Comparison of ENCODE assay signal across 14 cellular contexts in genomic region chr14:31418440-31418839, GRCh38. TPM values are rescaled to one million over a fixed set of nuclear protein-coding genes. Genes with fewer than 3 reads are reported as not detected.
A peak's percentile ranks its signal among the peaks of the same experiment; 100 is the strongest.
DNase-seq lines count a peak whose midpoint lies in the region; ATAC-seq and TF ChIP-seq lines count a peak whose summit lies in the region.
"Had no signal": no experiment of that assay in that cellular context is flagged by ENCODE, and none has a peak within 500 bp of the region (broad histone marks: within the 10 kb centered on the region; RNA-seq: fewer than 3 reads in every experiment).

No MANE protein-coding gene starts in this region.

- CTCF ChIA-PET in PC-9 (lab: Charles Lee): interaction anchor here (0.6 kb wide), 1 partner anchor 31 kb away, joined by 3 read pairs; no protein-coding TSS in a partner anchor

- H3K4me1 Mint-ChIP-seq in type B pancreatic cell (ENCODE audit: unreplicated experiment): peaks cover 6% of the 10 kb centered on the region

- H3F3A ChIP-seq in PC-9 (ENCODE audit: insufficient read depth, low read depth): peaks cover 19% of the 10 kb centered on the region; the same call in 1 of the 2 replicates

- TF ChIP-seq CTCF in cardiac muscle cell (IDR thresholded peaks at IDR 0.05; ENCODE audit: low read depth, low read length) (no peak), PC-9 (conservative IDR thresholded peaks at IDR 0.05) (no peak), left lung (IDR thresholded peaks at IDR 0.05) (no peak), type B pancreatic cell (conservative IDR thresholded peaks at IDR 0.05) (no peak), spleen (IDR thresholded peaks at IDR 0.05 in 8 of 11, conservative IDR thresholded peaks at IDR 0.05 in 3 of 11) (no peak), esophagus squamous epithelium (IDR thresholded peaks at IDR 0.05) (no peak)

- no peaks in the 10 kb centered on the region for H3K27me3 Mint-ChIP-seq in type B pancreatic cell
- H3K27me3 Mint-ChIP-seq: IgD-negative memory B cell had no signal

- H3K4me1 ChIP-seq in cardiac muscle cell (ENCODE audit: low read depth) (peaks cover 12% of the 10 kb centered on the region), PC-9 (replicated peaks; ENCODE audit: insufficient read depth) (peaks cover 14% of the 10 kb centered on the region), left lung (peaks cover 15 to 37% of the 10 kb centered on the region in 2 donors), spleen (peaks cover 5 to 63% (median 34%) of the 10 kb centered on the region in 6 donors), esophagus squamous epithelium (peaks cover 0 to 54% (median 16%) of the 10 kb centered on the region in 3 donors)

- no peaks in the 10 kb centered on the region for H4K20me1 ChIP-seq in PC-9 (ENCODE audit: insufficient read depth)

- H3K36me3 ChIP-seq in cardiac muscle cell: no peaks in the 10 kb centered on the region
- no peaks in the 10 kb centered on the region for H3K36me3 ChIP-seq in PC-9 (ENCODE audit: low read depth)
- no peaks in the 10 kb centered on the region for H3K36me3 ChIP-seq in left lung
- no peaks in the 10 kb centered on the region for H3K36me3 ChIP-seq in spleen
- no peaks in the 10 kb centered on the region for H3K36me3 ChIP-seq in esophagus squamous epithelium
- H3K36me3 ChIP-seq: brain microvascular endothelial cell, upper lobe of left lung had no signal

- no TSS peak for BruUV-seq in PC-9 (replicated peaks; lab: Mats Ljungman, UMichigan)

- H2AFZ ChIP-seq in PC-9: no peak overlapping the region

- POLR2A ChIA-PET in PC-9 (lab: Charles Lee; ENCODE audit: unreplicated experiment): no interaction called here

- no peak for TF ChIP-seq POLR2A in GM18505 (IDR thresholded peaks at IDR 0.05; ENCODE audit: borderline replicate concordance, extremely low read depth, insufficient read depth, insufficient read length)
- no peak for TF ChIP-seq POLR2A in spleen (IDR thresholded peaks at IDR 0.05)
- no peak for TF ChIP-seq POLR2A in esophagus squamous epithelium (IDR thresholded peaks at IDR 0.05)

- H3K27ac ChIP-seq in cardiac muscle cell (peak overlapping the region; percentile 89), PC-9 (0 out of 2 replicates have a peak overlapping the region, but pooled peaks have one; percentile 9), left lung (peak overlapping the region; percentile 23 to 89), spleen (peak overlapping the region in 4 of 8 donors; percentile 7 to 88 (median 28)), esophagus squamous epithelium (no peak overlapping the region)
- H3K27ac ChIP-seq: brain microvascular endothelial cell had no signal

- no peaks in the 10 kb centered on the region for H3K9me3 Mint-ChIP-seq in type B pancreatic cell
- H3K9me3 Mint-ChIP-seq: IgD-negative memory B cell had no signal

- WGBS in spleen, 5 donors: 56 to 70% (median 60%) methylated on average over 1 of the region's 1 CpG
- 26 to 58% methylated on average over 1 of the region's 1 CpG for whole genome bisulfite sequencing in esophagus squamous epithelium, 2 donors

- no peaks in the 10 kb centered on the region for H3K9me2 ChIP-seq in PC-9 (ENCODE audit: insufficient read depth)

- intact Hi-C loops in cardiac septum (cut with DNase I) (no loop called here), PC-9 (cut with micrococcal nuclease; ENCODE audit: unreplicated experiment) (no loop called here), left lung (cut with DNase I) (no loop called here), spleen (cut with DNase I; ENCODE audit: low total_unique reads) (no loop called here), esophagus squamous epithelium (cut with DNase I) (no loop called here)

- no peak for DNase-seq in cardiac muscle cell (ENCODE audit: low read depth in 1 of 2, low spot score in 1 of 2)
- no peak for DNase-seq in cardiac septum (ENCODE audit: low spot score)
- no peak for DNase-seq in PC-9
- no peak for DNase-seq in left lung
- no peak for DNase-seq in type B pancreatic cell (ENCODE audit: extremely low spot score, unreplicated experiment)
- DNase-seq in spleen: no peak
- no peak for DNase-seq in esophagus squamous epithelium (lab: John Stamatoyannopoulos, UW)
- DNase-seq: brain microvascular endothelial cell; DMS153; NCI-H2081; stimulated activated CD4-positive, alpha-beta T cell treated with anti-CD3 and anti-CD28 coated beads, Interleukin-15, amount 100 ng/mL, for 24 hours; upper lobe of left lung had no signal

- no peak overlapping the region for H3K27ac Mint-ChIP-seq in type B pancreatic cell
- H3K27ac Mint-ChIP-seq: IgD-negative memory B cell had no signal

- H3K79me2 ChIP-seq in PC-9 (ENCODE audit: low read depth): peaks cover 25% of the 10 kb centered on the region

- H3K9me3 ChIP-seq in cardiac muscle cell (ENCODE audit: low read depth) (no peaks in the 10 kb centered on the region), PC-9 (ENCODE audit: insufficient read depth, low read depth) (no peaks in the 10 kb centered on the region), left lung (no peaks in the 10 kb centered on the region), spleen (no peaks in the 10 kb centered on the region), esophagus squamous epithelium (no peaks in the 10 kb centered on the region)
- H3K9me3 ChIP-seq: upper lobe of left lung had no signal

- peak overlapping the region; percentile 58 for H3K4me3 Mint-ChIP-seq in type B pancreatic cell

- H3K36me3 Mint-ChIP-seq in type B pancreatic cell: no peaks in the 10 kb centered on the region

- ATAC-seq in left lung (no peak), GM18505 (IDR thresholded peaks at IDR 0.05; ENCODE audit: unreplicated experiment) (no peak)

- H3K27me3 ChIP-seq in cardiac muscle cell (no peaks in the 10 kb centered on the region), PC-9 (ENCODE audit: insufficient read depth, low read depth) (no peaks in the 10 kb centered on the region), left lung (no peaks in the 10 kb centered on the region), spleen (replicated peaks in 1 of 7) (no peaks in the 10 kb centered on the region), esophagus squamous epithelium (no peaks in the 10 kb centered on the region)
- H3K27me3 ChIP-seq: brain microvascular endothelial cell, upper lobe of left lung had no signal

- peak overlapping the region; percentile 89 for H3K4me2 ChIP-seq in PC-9

- H3K4me3 ChIP-seq in cardiac muscle cell (peak overlapping the region; percentile 87), PC-9 (peak overlapping the region; percentile 29; the same call in 1 of the 2 replicates), left lung (peak overlapping the region in 1 of 2 donors; percentile 76), spleen (peak overlapping the region in 1 of 8 donors; percentile 25), esophagus squamous epithelium (no peak overlapping the region)

RNA-seq across cellular contexts. Expression of gene HEATR5A, which starts 1.9 kb away (rescaled TPM):
- total RNA-seq in cardiac muscle cell (16.1 and 31.7 TPM in 2 replicates), cardiac septum (49.5 TPM), PC-9 (2021) (18.1 and 25.7 TPM in 2 replicates), left lung (10 to 100 TPM; 49.8 to 72.5 TPM), type B pancreatic cell (ENCODE audit: low replicate concordance) (26.3 and 27.3 TPM in 2 replicates), spleen (10 to 100 TPM; 22.1 to 52.2 (median 36.0) TPM), esophagus squamous epithelium (10 to 100 TPM; 14.2 to 26.6 (median 17.0) TPM)
- polyA plus RNA-seq in cardiac muscle cell (12.2 and 23.2 TPM in 2 replicates), spleen (1 to 10 TPM; 4.4 to 7.5 (median 5.0) TPM)

RNA-seq across cellular contexts. Expression of gene DTD2, which starts 38.9 kb away (rescaled TPM):
- total RNA-seq in cardiac muscle cell (40.1 and 45.2 TPM in 2 replicates), cardiac septum (5.6 TPM), PC-9 (2021) (9.5 and 10.1 TPM in 2 replicates), left lung (10 to 100 TPM; 19.8 to 24.6 TPM), type B pancreatic cell (ENCODE audit: low replicate concordance) (23.2 and 26.5 TPM in 2 replicates), spleen (10 to 100 TPM; 14.2 to 27.7 (median 18.3) TPM), esophagus squamous epithelium (10 to 100 TPM; 32.0 to 42.5 (median 34.8) TPM)
- polyA plus RNA-seq in cardiac muscle cell (8.9 and 14.2 TPM in 2 replicates), spleen (10 to 100 TPM in 1 of 3 donors, 1 to 10 TPM in 2; 5.6 to 15.4 (median 9.8) TPM)

Comparison
In these comparisons a context has a peak if more than half of its experiments do, and no peak if none do; other contexts are left out.
1. H3K27ac ChIP-seq: peak in cardiac muscle cell (single experiment), PC-9 (single experiment) and left lung (2 of 2); none in esophagus squamous epithelium (0 of 4).
2. H3K4me3 ChIP-seq: peak in cardiac muscle cell (single experiment) and PC-9 (single experiment); none in esophagus squamous epithelium (0 of 4).